In genomic region chr12:131284955-131285904, GRCh38 we compare ENCODE assay signal across 7 cellular contexts.
DNase-seq lines count a peak whose midpoint lies in the region; ATAC-seq and TF ChIP-seq lines count a peak whose summit lies in the region.
"Not testable (repeated sequence)": the region's sequence is repeated elsewhere in the genome, so short reads cannot be mapped to it uniquely, and the experiment has no call there.

No MANE protein-coding gene starts in this region.

- H3K27me3 ChIP-seq in Loucy (ENCODE audit: insufficient read depth, low read length, poor library complexity, severe bottlenecking): not testable (repeated sequence)

- H3K9me3 Mint-ChIP-seq in activated T-cell treated with anti-CD3 and anti-CD28 coated beads, Interleukin-2, amount 50 U/mL, for 24 hours: not testable (repeated sequence)

- H3K9ac ChIP-seq in Loucy (ENCODE audit: low read depth, low read length, poor library complexity, severe bottlenecking): not testable (repeated sequence)

- H4K20me1 ChIP-seq in Loucy (ENCODE audit: insufficient read depth, low read length, poor library complexity, severe bottlenecking): not testable (repeated sequence)

- not testable (repeated sequence) for H3K27me3 Mint-ChIP-seq in activated T-cell treated with anti-CD3 and anti-CD28 coated beads, Interleukin-2, amount 50 U/mL, for 24 hours

- H3K79me2 ChIP-seq in Loucy (ENCODE audit: insufficient read depth, low read length): not testable (repeated sequence)

- H3F3A ChIP-seq in Loucy (ENCODE audit: low read depth): not testable (repeated sequence)

- not testable (repeated sequence) for H3K27ac Mint-ChIP-seq in activated T-cell treated with anti-CD3 and anti-CD28 coated beads, Interleukin-2, amount 50 U/mL, for 24 hours

- not testable (repeated sequence) for H3K9me3 ChIP-seq in Loucy (ENCODE audit: insufficient read depth, low read depth, low read length)

- H3K4me2 ChIP-seq in Loucy (ENCODE audit: low read depth, low read length, poor library complexity, severe bottlenecking): not testable (repeated sequence)

- H2AFZ ChIP-seq in Loucy (ENCODE audit: low read length): peak overlapping the region; percentile 43; the same call in 1 of the 2 replicates

- not testable (repeated sequence) for H3K4me3 Mint-ChIP-seq in activated T-cell treated with anti-CD3 and anti-CD28 coated beads, Interleukin-2, amount 50 U/mL, for 24 hours

- ATAC-seq in sciatic nerve: peak; percentile 29

- not testable (repeated sequence) for H3K4me1 Mint-ChIP-seq in activated T-cell treated with anti-CD3 and anti-CD28 coated beads, Interleukin-2, amount 50 U/mL, for 24 hours (ENCODE audit: low read depth)

- not testable (repeated sequence) for TF ChIP-seq CTCF in Loucy (conservative IDR thresholded peaks at IDR 0.05; ENCODE audit: low read length)

- H3K4me1 ChIP-seq in Loucy (ENCODE audit: insufficient read depth, low read length, poor library complexity, severe bottlenecking): not testable (repeated sequence)

- H3K36me3 Mint-ChIP-seq in activated T-cell treated with anti-CD3 and anti-CD28 coated beads, Interleukin-2, amount 50 U/mL, for 24 hours (ENCODE audit: low read depth): not testable (repeated sequence)

- DNase-seq in Caki2 (ENCODE audit: low read depth): peak; percentile 51
- peak; percentile 7 for DNase-seq in RKO (ENCODE audit: low spot score)
- DNase-seq in activated T-cell treated with anti-CD3 and anti-CD28 coated beads, Interleukin-2, amount 50 U/mL, for 24 hours: peak; percentile 17
- peak; percentile 49 for DNase-seq in cardiac septum (ENCODE audit: low spot score)
- DNase-seq in mesenteric fat pad (ENCODE audit: low spot score): peak; percentile 33
- peak; percentile 31 for DNase-seq in sciatic nerve (ENCODE audit: low spot score)

- intact Hi-C loops in cardiac septum (cut with DNase I); sciatic nerve (cut with DNase I): not testable (repeated sequence)

- H3K36me3 ChIP-seq in Loucy (ENCODE audit: insufficient read depth, low read length): not testable (repeated sequence)

- not testable (repeated sequence) for H3K4me3 ChIP-seq in Loucy (ENCODE audit: low read length, poor library complexity, severe bottlenecking)

- not testable (repeated sequence) for H3K9me2 ChIP-seq in Loucy (replicated peaks; ENCODE audit: low read depth, low read length)

- in situ Hi-C loops in Caki2 (cut with HindIII; ENCODE audit: low pct_unique_long_range_greater_than_20kb, low sequenced_read_pairs): not testable (repeated sequence)
